In genomic region chr3:53457068-53457467, GRCh38 we compare ENCODE assay signal across 25 cellular contexts. TPM values are rescaled to one million over a fixed set of nuclear protein-coding genes. Genes with fewer than 3 reads are reported as not detected.
"Had no signal": no experiment of that assay in that cellular context is flagged by ENCODE, and none has a peak within 500 bp of the region (broad histone marks: within the 10 kb centered on the region; RNA-seq: fewer than 3 reads in every experiment).

No MANE protein-coding gene starts in this region.

- H2AFZ ChIP-seq: hepatocyte had no signal

- H3K4me1 Mint-ChIP-seq: immature natural killer cell; naive B cell; neural crest cell; stimulated activated effector memory CD8-positive, alpha-beta T cell treated with anti-CD3 and anti-CD28 coated beads, Interleukin-12 subunit alpha, Interleukin-12 subunit beta, amount 100 ng/mL, for 72 hours had no signal

- ATAC-seq: activated CD4-positive, CD25-positive, alpha-beta regulatory T cell treated with anti-CD3 and anti-CD28 coated beads, Interleukin-2, amount 50 U/mL, for 24 hours; activated naive CD4-positive, alpha-beta T cell treated with anti-CD3 and anti-CD28 coated beads, Interleukin-2, amount 50 U/mL, for 72 hours; esophagus mucosa; left lobe of liver; lower lobe of right lung; right lobe of liver; stimulated activated effector memory CD8-positive, alpha-beta T cell treated with anti-CD3 and anti-CD28 coated beads, Interleukin-12 subunit alpha, Interleukin-12 subunit beta, amount 100 ng/mL, for 72 hours had no signal

- H3K79me2 ChIP-seq: hepatocyte had no signal

- H3K9me3 Mint-ChIP-seq: neural crest cell; stimulated activated effector memory CD8-positive, alpha-beta T cell treated with anti-CD3 and anti-CD28 coated beads, Interleukin-12 subunit alpha, Interleukin-12 subunit beta, amount 100 ng/mL, for 72 hours had no signal

- H3K9me3 ChIP-seq: ascending aorta, lower lobe of right lung, right lobe of liver, transverse colon, uterus had no signal

- H3K4me3 ChIP-seq: ascending aorta, hepatocyte, lower lobe of right lung, right lobe of liver, skin epidermis, transverse colon, uterus had no signal

- H3K27ac Mint-ChIP-seq: activated naive CD4-positive, alpha-beta T cell treated with anti-CD3 and anti-CD28 coated beads, Interleukin-2, amount 50 U/mL, for 72 hours; immature natural killer cell; naive B cell; stimulated activated effector memory CD8-positive, alpha-beta T cell treated with anti-CD3 and anti-CD28 coated beads, Interleukin-12 subunit alpha, Interleukin-12 subunit beta, amount 100 ng/mL, for 72 hours had no signal

- H3K4me3 Mint-ChIP-seq: immature natural killer cell; naive B cell; neural crest cell; stimulated activated effector memory CD8-positive, alpha-beta T cell treated with anti-CD3 and anti-CD28 coated beads, Interleukin-12 subunit alpha, Interleukin-12 subunit beta, amount 100 ng/mL, for 72 hours had no signal

- H3K27ac ChIP-seq: ascending aorta, brain microvascular endothelial cell, hepatocyte, lower lobe of right lung, right lobe of liver, skin epidermis, transverse colon, uterus had no signal

- H3K36me3 Mint-ChIP-seq: activated naive CD4-positive, alpha-beta T cell treated with anti-CD3 and anti-CD28 coated beads, Interleukin-2, amount 50 U/mL, for 72 hours; immature natural killer cell; naive B cell; stimulated activated effector memory CD8-positive, alpha-beta T cell treated with anti-CD3 and anti-CD28 coated beads, Interleukin-12 subunit alpha, Interleukin-12 subunit beta, amount 100 ng/mL, for 72 hours had no signal

- H3K36me3 ChIP-seq: ascending aorta, brain microvascular endothelial cell, lower lobe of right lung, right lobe of liver, transverse colon, uterus had no signal

- H3K27me3 ChIP-seq: ascending aorta, brain microvascular endothelial cell, right lobe of liver, transverse colon, uterus had no signal

- H3K4me1 ChIP-seq: ascending aorta, lower lobe of right lung, right lobe of liver, transverse colon, uterus had no signal

- DNase-seq: activated CD4-positive, alpha-beta T cell treated with anti-CD3 and anti-CD28 coated beads, Interleukin-2, amount 50 U/mL, for 1 hour; activated T-cell treated with anti-CD3 and anti-CD28 coated beads, Interleukin-2, amount 50 U/mL, for 1 hour; brain microvascular endothelial cell; caudate nucleus; dermis blood vessel endothelial cell; effector memory CD4-positive, alpha-beta T cell; foreskin melanocyte; immature natural killer cell; lower lobe of right lung; mesendoderm; naive B cell; occipital lobe; right lobe of liver; stimulated activated CD4-positive, alpha-beta T cell treated with anti-CD3 and anti-CD28 coated beads, Interleukin-2, amount 100 ng/mL, for 24 hours; transverse colon; uterus had no signal

- H3K4me2 ChIP-seq: hepatocyte had no signal

RNA-seq across cellular contexts. Expression of gene CACNA1D, which starts 37.3 kb away (rescaled TPM):
- total RNA-seq: dermis blood vessel endothelial cell had no signal
- polyA plus RNA-seq: immature natural killer cell had no signal
